Comparison of ENCODE assay signal across 11 cellular contexts in the genomic region with DNA sequence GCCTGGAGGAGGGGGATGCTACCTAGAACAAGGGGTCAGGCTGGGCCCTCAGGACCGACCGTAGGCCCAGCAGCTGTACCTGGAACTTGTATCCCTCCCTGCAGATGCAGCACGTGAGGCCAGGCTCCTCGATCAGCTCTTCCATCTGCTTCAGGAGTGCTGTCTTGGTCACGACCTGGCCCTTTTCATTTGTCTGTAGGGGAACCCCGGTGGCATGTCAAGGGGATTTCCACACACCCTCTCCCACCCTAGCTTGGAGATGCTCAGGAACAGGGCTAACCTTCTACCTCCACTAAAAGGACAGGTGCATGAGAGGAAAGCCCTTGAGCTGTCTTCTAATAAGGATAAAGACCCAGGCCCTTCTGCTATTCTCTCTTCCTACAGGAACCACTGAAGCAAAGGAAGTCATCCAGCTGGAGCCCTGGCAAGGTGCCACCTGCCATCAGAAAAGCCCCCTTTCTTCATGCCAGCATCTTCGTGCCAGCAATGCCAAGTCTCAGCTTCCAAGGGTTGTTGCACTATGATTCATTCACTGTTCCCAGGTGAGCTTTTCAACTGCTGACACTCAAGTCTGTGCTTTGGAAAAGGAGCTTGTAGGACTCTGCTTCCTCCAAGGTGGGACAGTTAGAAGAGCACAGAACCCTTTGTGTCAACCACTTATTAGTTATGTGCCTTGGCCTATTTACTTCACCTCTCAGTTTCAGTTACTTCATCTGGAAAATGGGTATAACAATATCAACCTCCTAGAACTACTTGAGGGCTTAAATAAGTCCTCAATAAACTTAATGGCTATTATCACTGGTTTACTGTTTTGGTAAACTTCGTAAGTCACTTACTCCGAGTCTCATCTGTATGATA.
A peak's percentile ranks its signal among the peaks of the same experiment; 100 is the strongest.
DNase-seq lines count a peak whose midpoint lies in the region; ATAC-seq and TF ChIP-seq lines count a peak whose summit lies in the region.
"Had no signal": no experiment of that assay in that cellular context is flagged by ENCODE, and none has a peak within 500 bp of the region (broad histone marks: within the 10 kb centered on the region; RNA-seq: fewer than 3 reads in every experiment).

No MANE protein-coding gene starts in this region.

- intact Hi-C loops in Caco-2 (cut with micrococcal nuclease; ENCODE audit: unreplicated experiment) (loop anchor here (5.0 kb wide), 1 partner anchor 76 kb away; no protein-coding TSS in a partner anchor), gastrocnemius medialis (cut with DNase I; ENCODE audit: low total_unique reads) (loop anchor here (2.0 to 5.0 kb wide), 3 partner anchors 13 to 186 kb away; a partner anchor contains a TSS)

- no peak for TF ChIP-seq CTCF in Caco-2 (IDR thresholded peaks at IDR 0.05; ENCODE audit: insufficient read depth in 1 of 2, low read depth in 1 of 2, low read length in 1 of 2, severe bottlenecking in 1 of 2, unreplicated experiment in 1 of 2)
- TF ChIP-seq CTCF in gastrocnemius medialis (IDR thresholded peaks at IDR 0.05 in 4 of 5, conservative IDR thresholded peaks at IDR 0.05 in 1 of 5): no peak

- ATAC-seq in GM18505 (IDR thresholded peaks at IDR 0.05; ENCODE audit: unreplicated experiment): no peak
- no peak for ATAC-seq in gastrocnemius medialis
- no peak for ATAC-seq in GM18909 (IDR thresholded peaks at IDR 0.05; ENCODE audit: poor library complexity, unreplicated experiment)
- ATAC-seq: gastroesophageal sphincter had no signal

- peak; percentile 25 for TF ChIP-seq POLR2A in GM18505 (IDR thresholded peaks at IDR 0.05; ENCODE audit: borderline replicate concordance, extremely low read depth, insufficient read depth, insufficient read length)
- TF ChIP-seq POLR2A in gastrocnemius medialis (IDR thresholded peaks at IDR 0.05): no peak

- peak overlapping the region; percentile 63 for H3K27ac Mint-ChIP-seq in Caco-2 (ENCODE audit: unreplicated experiment)
- H3K27ac Mint-ChIP-seq in activated naive CD8-positive, alpha-beta T cell: peak overlapping the region; percentile 64

- H3K9me3 ChIP-seq in Caco-2 (no peaks in the 10 kb centered on the region), gastrocnemius medialis (no peaks in the 10 kb centered on the region)
- H3K9me3 ChIP-seq: gastroesophageal sphincter had no signal

- H3K36me3 Mint-ChIP-seq in Caco-2 (ENCODE audit: insufficient read depth, unreplicated experiment): peaks cover 92% of the 10 kb centered on the region
- H3K36me3 Mint-ChIP-seq in activated naive CD8-positive, alpha-beta T cell: peaks cover 26% of the 10 kb centered on the region

- no peak overlapping the region for H3K4me3 ChIP-seq in Caco-2 (ENCODE audit: low read depth, low read length)
- H3K4me3 ChIP-seq in gastrocnemius medialis: no peak overlapping the region
- H3K4me3 ChIP-seq: gastroesophageal sphincter had no signal

- peaks cover 29% of the 10 kb centered on the region for H3K4me1 Mint-ChIP-seq in Caco-2 (ENCODE audit: low read depth, unreplicated experiment)
- peaks cover 15% of the 10 kb centered on the region for H3K4me1 Mint-ChIP-seq in activated naive CD8-positive, alpha-beta T cell (ENCODE audit: low read depth)

- H3K27me3 Mint-ChIP-seq in Caco-2 (ENCODE audit: insufficient read depth, unreplicated experiment): no peaks in the 10 kb centered on the region
- H3K27me3 Mint-ChIP-seq in activated naive CD8-positive, alpha-beta T cell: no peaks in the 10 kb centered on the region

- H3K27ac ChIP-seq in gastrocnemius medialis: peak overlapping the region; percentile 79 to 90 (median 86)
- H3K27ac ChIP-seq: gastroesophageal sphincter had no signal

- POLR2A ChIA-PET in Caco-2 (lab: Charles Lee): interaction anchor here (1.5 kb wide), 1 partner anchor 78 kb away, joined by 6 read pairs; no protein-coding TSS in a partner anchor

- H3K27me3 ChIP-seq in Caco-2 (replicated peaks; ENCODE audit: control insufficient read depth, insufficient read depth, low read length): no peaks in the 10 kb centered on the region
- H3K27me3 ChIP-seq in gastrocnemius medialis: no peaks in the 10 kb centered on the region
- H3K27me3 ChIP-seq: gastroesophageal sphincter had no signal

- BruUV-seq in Caco-2 (replicated peaks; lab: Mats Ljungman, UMichigan): no TSS peak

- DNase-seq in Caco-2 (no peak), gastrocnemius medialis (no peak), UCSD-AML1 (lab: John Stamatoyannopoulos, UW; ENCODE audit: unreplicated experiment) (no peak), GDM1 (lab: John Stamatoyannopoulos, UW) (no peak)
- DNase-seq: DND-41, NCI-H1092 treated with DMSO at 0.1 percent for 48 hours, NCI-H526 had no signal

- H3K4me3 Mint-ChIP-seq in Caco-2 (ENCODE audit: unreplicated experiment): no peak overlapping the region
- H3K4me3 Mint-ChIP-seq in activated naive CD8-positive, alpha-beta T cell: no peak overlapping the region

- in situ Hi-C loops in gastrocnemius medialis (cut with MboI; ENCODE audit: low sequenced_read_pairs in 4 of 4): loop anchor here in 1 of 4 donors (25.0 kb wide), 1 partner anchor 176 kb away; a partner anchor contains a TSS

- H3K4me1 ChIP-seq in Caco-2 (peaks cover 26% of the 10 kb centered on the region), gastrocnemius medialis (peaks cover 59 to 67% of the 10 kb centered on the region in 2 donors)

- H3K36me3 ChIP-seq in Caco-2 (ENCODE audit: control insufficient read depth, insufficient read depth, low read length) (peaks cover 10% of the 10 kb centered on the region), gastrocnemius medialis (peaks cover 0 to 72% of the 10 kb centered on the region in 2 donors)

- CTCF ChIA-PET in Caco-2 (lab: Charles Lee): interaction anchor here (0.8 to 1.4 kb wide), 6 partner anchors 8 to 185 kb away, joined by 3 to 9 read pairs (median 4); a partner anchor contains a TSS

- H3K9me3 Mint-ChIP-seq in Caco-2 (ENCODE audit: unreplicated experiment): no peaks in the 10 kb centered on the region
- no peaks in the 10 kb centered on the region for H3K9me3 Mint-ChIP-seq in activated naive CD8-positive, alpha-beta T cell (ENCODE audit: low read depth)
